Comparison of ENCODE assay signal across 1 cellular context in the genomic region with DNA sequence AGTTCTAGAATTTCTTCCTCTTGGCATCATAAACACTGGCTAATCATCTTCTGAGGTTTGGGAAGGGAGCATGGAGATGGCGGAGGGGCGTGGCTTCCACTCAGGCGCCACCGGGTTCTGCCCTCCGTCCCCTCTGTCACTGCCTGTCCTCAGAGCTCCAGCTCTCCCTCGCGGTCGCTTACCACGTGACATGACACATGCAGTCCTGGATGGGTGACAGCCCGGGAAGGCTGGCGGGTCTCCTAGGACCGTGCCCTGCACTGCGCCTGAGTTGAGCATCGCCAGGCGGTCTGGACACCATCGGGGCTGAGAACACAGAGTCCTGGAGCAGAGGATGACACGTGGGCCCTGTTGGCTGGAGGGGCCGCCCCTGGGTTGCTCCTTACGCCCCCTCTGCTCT.
TF ChIP-seq lines count a peak whose summit lies in the region.

No MANE protein-coding gene starts in this region.

TF ChIP-seq in HepG2, 621 proteins besides CTCF, POLR2A, EP300 and RAD21 (continued from another document):
- TF ChIP-seq, protein P1, sequence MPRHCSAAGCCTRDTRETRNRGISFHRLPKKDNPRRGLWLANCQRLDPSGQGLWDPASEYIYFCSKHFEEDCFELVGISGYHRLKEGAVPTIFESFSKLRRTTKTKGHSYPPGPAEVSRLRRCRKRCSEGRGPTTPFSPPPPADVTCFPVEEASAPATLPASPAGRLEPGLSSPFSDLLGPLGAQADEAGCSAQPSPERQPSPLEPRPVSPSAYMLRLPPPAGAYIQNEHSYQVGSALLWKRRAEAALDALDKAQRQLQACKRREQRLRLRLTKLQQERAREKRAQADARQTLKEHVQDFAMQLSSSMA (CRISPR knock-in tag; IDR thresholded peaks at IDR 0.05) = no peak
- TF ChIP-seq, protein P2, sequence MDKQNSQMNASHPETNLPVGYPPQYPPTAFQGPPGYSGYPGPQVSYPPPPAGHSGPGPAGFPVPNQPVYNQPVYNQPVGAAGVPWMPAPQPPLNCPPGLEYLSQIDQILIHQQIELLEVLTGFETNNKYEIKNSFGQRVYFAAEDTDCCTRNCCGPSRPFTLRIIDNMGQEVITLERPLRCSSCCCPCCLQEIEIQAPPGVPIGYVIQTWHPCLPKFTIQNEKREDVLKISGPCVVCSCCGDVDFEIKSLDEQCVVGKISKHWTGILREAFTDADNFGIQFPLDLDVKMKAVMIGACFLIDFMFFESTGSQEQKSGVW (CRISPR knock-in tag; IDR thresholded peaks at IDR 0.05; ENCODE audit: borderline replicate concordance) = no peak
